Comparison of ENCODE assay signal across 1 cellular context in the genomic region with DNA sequence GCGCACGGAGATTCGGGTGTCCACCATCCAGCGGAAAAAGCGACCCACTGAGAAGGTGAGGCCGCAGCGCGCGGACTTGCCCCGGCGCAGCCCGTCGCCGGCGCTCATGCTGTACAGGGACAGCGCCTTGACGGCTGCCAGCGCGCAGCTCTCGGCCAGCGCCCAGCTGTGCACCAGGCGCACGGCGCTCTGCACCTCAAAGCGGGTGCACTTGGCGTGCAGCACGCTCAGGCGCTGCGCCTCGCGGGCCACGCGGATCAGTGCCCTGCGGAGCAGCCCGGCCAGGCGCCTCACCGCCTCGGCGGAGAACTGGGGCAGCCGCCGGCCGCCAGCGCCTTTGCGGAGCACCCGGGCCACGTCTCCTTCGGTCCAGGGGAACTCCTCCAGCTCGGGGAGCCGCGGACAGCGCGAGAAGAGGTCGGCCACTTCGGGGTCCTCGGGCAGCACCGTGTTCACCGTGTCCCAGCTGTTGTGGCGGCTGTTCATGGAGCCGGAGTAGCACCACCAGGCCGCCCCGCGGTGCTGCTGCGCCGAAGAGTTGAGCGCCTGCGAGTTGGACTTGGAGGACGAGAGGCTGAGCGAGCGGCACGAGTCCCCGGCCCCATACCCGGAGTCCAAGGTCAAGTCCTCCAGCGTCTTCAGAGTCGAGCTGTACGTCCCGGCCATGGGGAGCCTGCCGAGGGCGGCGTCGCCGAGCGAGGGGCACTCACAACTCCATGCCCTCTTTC.
TF ChIP-seq lines count a peak whose summit lies in the region.

No MANE protein-coding gene starts in this region.

TF ChIP-seq in HepG2, 621 proteins besides CTCF, POLR2A, EP300 and RAD21 (continued from another document and continues in another):
- TF ChIP-seq, protein P1, sequence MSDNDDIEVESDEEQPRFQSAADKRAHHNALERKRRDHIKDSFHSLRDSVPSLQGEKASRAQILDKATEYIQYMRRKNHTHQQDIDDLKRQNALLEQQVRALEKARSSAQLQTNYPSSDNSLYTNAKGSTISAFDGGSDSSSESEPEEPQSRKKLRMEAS (IDR thresholded peaks at IDR 0.05), result peak; percentile 76
- no peak; the same call in 1 of the 2 replicates for TF ChIP-seq ZNF451 (CRISPR knock-in tag; IDR thresholded peaks at IDR 0.05)
- TF ChIP-seq TCF7L2 (IDR thresholded peaks at IDR 0.05; ENCODE audit: low read depth, low read length), result no peak
- TF ChIP-seq HOXA5 (CRISPR knock-in tag; IDR thresholded peaks at IDR 0.05), result no peak
- TF ChIP-seq ZNF224 (CRISPR knock-in tag; IDR thresholded peaks at IDR 0.05), result no peak
- no peak for TF ChIP-seq AHR (CRISPR knock-in tag; IDR thresholded peaks at IDR 0.05)
- no peak for TF ChIP-seq HOXA9 (CRISPR knock-in tag; IDR thresholded peaks at IDR 0.05; ENCODE audit: borderline replicate concordance)
- TF ChIP-seq CBX1 (IDR thresholded peaks at IDR 0.05; ENCODE audit: low read depth), result no peak
- TF ChIP-seq ZNF251 (CRISPR knock-in tag; IDR thresholded peaks at IDR 0.05), result no peak
- TF ChIP-seq, protein P2, sequence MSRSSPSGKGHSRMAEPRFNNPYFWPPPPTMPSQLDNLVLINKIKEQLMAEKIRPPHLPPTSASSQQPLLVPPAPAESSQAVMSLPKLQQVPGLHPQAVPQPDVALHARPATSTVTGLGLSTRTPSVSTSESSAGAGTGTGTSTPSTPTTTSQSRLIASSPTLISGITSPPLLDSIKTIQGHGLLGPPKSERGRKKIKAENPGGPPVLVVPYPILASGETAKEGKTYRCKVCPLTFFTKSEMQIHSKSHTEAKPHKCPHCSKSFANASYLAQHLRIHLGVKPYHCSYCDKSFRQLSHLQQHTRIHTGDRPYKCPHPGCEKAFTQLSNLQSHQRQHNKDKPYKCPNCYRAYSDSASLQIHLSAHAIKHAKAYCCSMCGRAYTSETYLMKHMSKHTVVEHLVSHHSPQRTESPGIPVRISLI (CRISPR knock-in tag; IDR thresholded peaks at IDR 0.05; ENCODE audit: borderline replicate concordance), result peak; percentile 14; the same call in 1 of the 2 replicates
- TF ChIP-seq ZNF546 (CRISPR knock-in tag; conservative IDR thresholded peaks at IDR 0.05), result peak; percentile 48; the same call in 1 of the 2 replicates
- TF ChIP-seq NKX3-1 (CRISPR knock-in tag; IDR thresholded peaks at IDR 0.05), result no peak
- no peak; the same call in 1 of the 2 replicates for TF ChIP-seq ZNF772 (CRISPR knock-in tag; IDR thresholded peaks at IDR 0.05)
- TF ChIP-seq SMARCE1 (IDR thresholded peaks at IDR 0.05; ENCODE audit: borderline replicate concordance), result no peak
- TF ChIP-seq ZBTB20 (CRISPR knock-in tag; IDR thresholded peaks at IDR 0.05; ENCODE audit: borderline replicate concordance, low read depth), result no peak
- no peak for TF ChIP-seq ZFP41 (CRISPR knock-in tag; IDR thresholded peaks at IDR 0.05; ENCODE audit: borderline replicate concordance)
- no peak for TF ChIP-seq ZNF44 (CRISPR knock-in tag; IDR thresholded peaks at IDR 0.05)
- TF ChIP-seq MAF1 (CRISPR knock-in tag; IDR thresholded peaks at IDR 0.05; ENCODE audit: borderline replicate concordance), result no peak
- TF ChIP-seq ZNF577 (CRISPR knock-in tag; IDR thresholded peaks at IDR 0.05; ENCODE audit: borderline replicate concordance, low read depth), result no peak
- no peak for TF ChIP-seq YEATS2 (CRISPR knock-in tag; IDR thresholded peaks at IDR 0.05; ENCODE audit: borderline replicate concordance)
- TF ChIP-seq ZNF768 (CRISPR knock-in tag; IDR thresholded peaks at IDR 0.05), result peak; percentile 39; the same call in 1 of the 2 replicates
- no peak for TF ChIP-seq ZBTB42 (CRISPR knock-in tag; IDR thresholded peaks at IDR 0.05)
- TF ChIP-seq ZNF563 (CRISPR knock-in tag; IDR thresholded peaks at IDR 0.05), result peak; percentile 72; the same call in 1 of the 2 replicates
- no peak for TF ChIP-seq ZNF781 (CRISPR knock-in tag; IDR thresholded peaks at IDR 0.05; ENCODE audit: borderline replicate concordance, not compliant biosample characterization)
- TF ChIP-seq KLF15 (CRISPR knock-in tag; IDR thresholded peaks at IDR 0.05; ENCODE audit: borderline replicate concordance), result no peak
- TF ChIP-seq, protein P3, sequence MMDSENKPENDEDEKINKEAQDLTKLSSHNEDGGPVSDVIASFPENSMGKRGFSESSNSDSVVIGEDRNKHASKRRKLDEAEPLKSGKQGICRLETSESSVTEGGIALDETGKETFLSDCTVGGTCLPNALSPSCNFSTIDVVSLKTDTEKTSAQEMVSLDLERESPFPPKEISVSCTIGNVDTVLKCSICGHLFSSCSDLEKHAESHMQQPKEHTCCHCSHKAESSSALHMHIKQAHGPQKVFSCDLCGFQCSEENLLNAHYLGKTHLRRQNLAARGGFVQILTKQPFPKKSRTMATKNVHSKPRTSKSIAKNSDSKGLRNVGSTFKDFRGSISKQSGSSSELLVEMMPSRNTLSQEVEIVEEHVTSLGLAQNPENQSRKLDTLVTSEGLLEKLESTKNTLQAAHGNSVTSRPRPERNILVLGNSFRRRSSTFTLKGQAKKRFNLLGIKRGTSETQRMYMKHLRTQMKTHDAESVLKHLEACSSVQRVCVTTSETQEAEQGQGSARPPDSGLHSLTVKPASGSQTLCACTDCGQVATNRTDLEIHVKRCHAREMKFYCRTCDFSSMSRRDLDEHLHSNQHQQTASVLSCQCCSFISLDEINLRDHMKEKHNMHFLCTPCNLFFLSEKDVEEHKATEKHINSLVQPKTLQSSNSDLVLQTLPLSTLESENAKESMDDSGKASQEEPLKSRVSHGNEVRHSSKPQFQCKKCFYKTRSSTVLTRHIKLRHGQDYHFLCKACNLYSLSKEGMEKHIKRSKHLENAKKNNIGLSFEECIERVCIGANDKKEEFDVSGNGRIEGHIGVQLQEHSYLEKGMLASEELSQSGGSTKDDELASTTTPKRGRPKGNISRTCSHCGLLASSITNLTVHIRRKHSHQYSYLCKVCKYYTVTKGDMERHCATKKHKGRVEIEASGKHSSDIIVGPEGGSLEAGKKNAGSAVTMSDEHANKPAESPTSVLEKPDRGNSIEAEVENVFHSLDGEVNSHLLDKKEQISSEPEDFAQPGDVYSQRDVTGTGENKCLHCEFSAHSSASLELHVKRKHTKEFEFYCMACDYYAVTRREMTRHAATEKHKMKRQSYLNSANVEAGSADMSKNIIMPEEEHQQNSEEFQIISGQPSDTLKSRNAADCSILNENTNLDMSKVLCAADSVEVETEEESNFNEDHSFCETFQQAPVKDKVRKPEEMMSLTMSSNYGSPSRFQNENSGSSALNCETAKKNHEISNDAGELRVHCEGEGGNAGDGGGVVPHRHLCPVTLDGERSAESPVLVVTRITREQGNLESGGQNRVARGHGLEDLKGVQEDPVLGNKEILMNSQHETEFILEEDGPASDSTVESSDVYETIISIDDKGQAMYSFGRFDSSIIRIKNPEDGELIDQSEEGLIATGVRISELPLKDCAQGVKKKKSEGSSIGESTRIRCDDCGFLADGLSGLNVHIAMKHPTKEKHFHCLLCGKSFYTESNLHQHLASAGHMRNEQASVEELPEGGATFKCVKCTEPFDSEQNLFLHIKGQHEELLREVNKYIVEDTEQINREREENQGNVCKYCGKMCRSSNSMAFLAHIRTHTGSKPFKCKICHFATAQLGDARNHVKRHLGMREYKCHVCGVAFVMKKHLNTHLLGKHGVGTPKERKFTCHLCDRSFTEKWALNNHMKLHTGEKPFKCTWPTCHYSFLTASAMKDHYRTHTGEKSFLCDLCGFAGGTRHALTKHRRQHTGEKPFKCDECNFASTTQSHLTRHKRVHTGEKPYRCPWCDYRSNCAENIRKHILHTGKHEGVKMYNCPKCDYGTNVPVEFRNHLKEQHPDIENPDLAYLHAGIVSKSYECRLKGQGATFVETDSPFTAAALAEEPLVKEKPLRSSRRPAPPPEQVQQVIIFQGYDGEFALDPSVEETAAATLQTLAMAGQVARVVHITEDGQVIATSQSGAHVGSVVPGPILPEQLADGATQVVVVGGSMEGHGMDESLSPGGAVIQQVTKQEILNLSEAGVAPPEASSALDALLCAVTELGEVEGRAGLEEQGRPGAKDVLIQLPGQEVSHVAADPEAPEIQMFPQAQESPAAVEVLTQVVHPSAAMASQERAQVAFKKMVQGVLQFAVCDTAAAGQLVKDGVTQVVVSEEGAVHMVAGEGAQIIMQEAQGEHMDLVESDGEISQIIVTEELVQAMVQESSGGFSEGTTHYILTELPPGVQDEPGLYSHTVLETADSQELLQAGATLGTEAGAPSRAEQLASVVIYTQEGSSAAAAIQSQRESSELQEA (CRISPR knock-in tag; IDR thresholded peaks at IDR 0.05; ENCODE audit: not compliant biosample characterization), result peak; percentile 61
- TF ChIP-seq, protein P4, sequence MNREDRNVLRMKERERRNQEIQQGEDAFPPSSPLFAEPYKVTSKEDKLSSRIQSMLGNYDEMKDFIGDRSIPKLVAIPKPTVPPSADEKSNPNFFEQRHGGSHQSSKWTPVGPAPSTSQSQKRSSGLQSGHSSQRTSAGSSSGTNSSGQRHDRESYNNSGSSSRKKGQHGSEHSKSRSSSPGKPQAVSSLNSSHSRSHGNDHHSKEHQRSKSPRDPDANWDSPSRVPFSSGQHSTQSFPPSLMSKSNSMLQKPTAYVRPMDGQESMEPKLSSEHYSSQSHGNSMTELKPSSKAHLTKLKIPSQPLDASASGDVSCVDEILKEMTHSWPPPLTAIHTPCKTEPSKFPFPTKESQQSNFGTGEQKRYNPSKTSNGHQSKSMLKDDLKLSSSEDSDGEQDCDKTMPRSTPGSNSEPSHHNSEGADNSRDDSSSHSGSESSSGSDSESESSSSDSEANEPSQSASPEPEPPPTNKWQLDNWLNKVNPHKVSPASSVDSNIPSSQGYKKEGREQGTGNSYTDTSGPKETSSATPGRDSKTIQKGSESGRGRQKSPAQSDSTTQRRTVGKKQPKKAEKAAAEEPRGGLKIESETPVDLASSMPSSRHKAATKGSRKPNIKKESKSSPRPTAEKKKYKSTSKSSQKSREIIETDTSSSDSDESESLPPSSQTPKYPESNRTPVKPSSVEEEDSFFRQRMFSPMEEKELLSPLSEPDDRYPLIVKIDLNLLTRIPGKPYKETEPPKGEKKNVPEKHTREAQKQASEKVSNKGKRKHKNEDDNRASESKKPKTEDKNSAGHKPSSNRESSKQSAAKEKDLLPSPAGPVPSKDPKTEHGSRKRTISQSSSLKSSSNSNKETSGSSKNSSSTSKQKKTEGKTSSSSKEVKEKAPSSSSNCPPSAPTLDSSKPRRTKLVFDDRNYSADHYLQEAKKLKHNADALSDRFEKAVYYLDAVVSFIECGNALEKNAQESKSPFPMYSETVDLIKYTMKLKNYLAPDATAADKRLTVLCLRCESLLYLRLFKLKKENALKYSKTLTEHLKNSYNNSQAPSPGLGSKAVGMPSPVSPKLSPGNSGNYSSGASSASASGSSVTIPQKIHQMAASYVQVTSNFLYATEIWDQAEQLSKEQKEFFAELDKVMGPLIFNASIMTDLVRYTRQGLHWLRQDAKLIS (CRISPR knock-in tag; IDR thresholded peaks at IDR 0.05), result no peak
- TF ChIP-seq, protein P5, sequence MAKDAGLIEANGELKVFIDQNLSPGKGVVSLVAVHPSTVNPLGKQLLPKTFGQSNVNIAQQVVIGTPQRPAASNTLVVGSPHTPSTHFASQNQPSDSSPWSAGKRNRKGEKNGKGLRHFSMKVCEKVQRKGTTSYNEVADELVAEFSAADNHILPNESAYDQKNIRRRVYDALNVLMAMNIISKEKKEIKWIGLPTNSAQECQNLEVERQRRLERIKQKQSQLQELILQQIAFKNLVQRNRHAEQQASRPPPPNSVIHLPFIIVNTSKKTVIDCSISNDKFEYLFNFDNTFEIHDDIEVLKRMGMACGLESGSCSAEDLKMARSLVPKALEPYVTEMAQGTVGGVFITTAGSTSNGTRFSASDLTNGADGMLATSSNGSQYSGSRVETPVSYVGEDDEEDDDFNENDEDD (CRISPR knock-in tag; IDR thresholded peaks at IDR 0.05; ENCODE audit: borderline replicate concordance), result peak; percentile 21; the same call in 1 of the 2 replicates
- no peak for TF ChIP-seq PAX8 (CRISPR knock-in tag; IDR thresholded peaks at IDR 0.05; ENCODE audit: borderline replicate concordance)
- TF ChIP-seq ZNF773 (CRISPR knock-in tag; IDR thresholded peaks at IDR 0.05; ENCODE audit: borderline replicate concordance), result no peak; the same call in 1 of the 2 replicates
- TF ChIP-seq ZNF792 (CRISPR knock-in tag; IDR thresholded peaks at IDR 0.05), result 0 out of 2 replicates have a peak, but pooled peaks have one; percentile 23
- TF ChIP-seq ZNF670 (CRISPR knock-in tag; IDR thresholded peaks at IDR 0.05; ENCODE audit: borderline replicate concordance), result peak; percentile 1; the same call in 1 of the 2 replicates
- TF ChIP-seq, protein P6, sequence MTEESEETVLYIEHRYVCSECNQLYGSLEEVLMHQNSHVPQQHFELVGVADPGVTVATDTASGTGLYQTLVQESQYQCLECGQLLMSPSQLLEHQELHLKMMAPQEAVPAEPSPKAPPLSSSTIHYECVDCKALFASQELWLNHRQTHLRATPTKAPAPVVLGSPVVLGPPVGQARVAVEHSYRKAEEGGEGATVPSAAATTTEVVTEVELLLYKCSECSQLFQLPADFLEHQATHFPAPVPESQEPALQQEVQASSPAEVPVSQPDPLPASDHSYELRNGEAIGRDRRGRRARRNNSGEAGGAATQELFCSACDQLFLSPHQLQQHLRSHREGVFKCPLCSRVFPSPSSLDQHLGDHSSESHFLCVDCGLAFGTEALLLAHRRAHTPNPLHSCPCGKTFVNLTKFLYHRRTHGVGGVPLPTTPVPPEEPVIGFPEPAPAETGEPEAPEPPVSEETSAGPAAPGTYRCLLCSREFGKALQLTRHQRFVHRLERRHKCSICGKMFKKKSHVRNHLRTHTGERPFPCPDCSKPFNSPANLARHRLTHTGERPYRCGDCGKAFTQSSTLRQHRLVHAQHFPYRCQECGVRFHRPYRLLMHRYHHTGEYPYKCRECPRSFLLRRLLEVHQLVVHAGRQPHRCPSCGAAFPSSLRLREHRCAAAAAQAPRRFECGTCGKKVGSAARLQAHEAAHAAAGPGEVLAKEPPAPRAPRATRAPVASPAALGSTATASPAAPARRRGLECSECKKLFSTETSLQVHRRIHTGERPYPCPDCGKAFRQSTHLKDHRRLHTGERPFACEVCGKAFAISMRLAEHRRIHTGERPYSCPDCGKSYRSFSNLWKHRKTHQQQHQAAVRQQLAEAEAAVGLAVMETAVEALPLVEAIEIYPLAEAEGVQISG (CRISPR knock-in tag; IDR thresholded peaks at IDR 0.05), result peak; percentile 57
- 0 out of 2 replicates have a peak, but pooled peaks have one; percentile 44 for TF ChIP-seq ZNF839 (CRISPR knock-in tag; IDR thresholded peaks at IDR 0.05; ENCODE audit: borderline replicate concordance)
- no peak; the same call in 1 of the 2 replicates for TF ChIP-seq CBFB (CRISPR knock-in tag; IDR thresholded peaks at IDR 0.05)
- TF ChIP-seq ZNF207 (IDR thresholded peaks at IDR 0.05; ENCODE audit: borderline replicate concordance), result no peak
- TF ChIP-seq, protein P7, sequence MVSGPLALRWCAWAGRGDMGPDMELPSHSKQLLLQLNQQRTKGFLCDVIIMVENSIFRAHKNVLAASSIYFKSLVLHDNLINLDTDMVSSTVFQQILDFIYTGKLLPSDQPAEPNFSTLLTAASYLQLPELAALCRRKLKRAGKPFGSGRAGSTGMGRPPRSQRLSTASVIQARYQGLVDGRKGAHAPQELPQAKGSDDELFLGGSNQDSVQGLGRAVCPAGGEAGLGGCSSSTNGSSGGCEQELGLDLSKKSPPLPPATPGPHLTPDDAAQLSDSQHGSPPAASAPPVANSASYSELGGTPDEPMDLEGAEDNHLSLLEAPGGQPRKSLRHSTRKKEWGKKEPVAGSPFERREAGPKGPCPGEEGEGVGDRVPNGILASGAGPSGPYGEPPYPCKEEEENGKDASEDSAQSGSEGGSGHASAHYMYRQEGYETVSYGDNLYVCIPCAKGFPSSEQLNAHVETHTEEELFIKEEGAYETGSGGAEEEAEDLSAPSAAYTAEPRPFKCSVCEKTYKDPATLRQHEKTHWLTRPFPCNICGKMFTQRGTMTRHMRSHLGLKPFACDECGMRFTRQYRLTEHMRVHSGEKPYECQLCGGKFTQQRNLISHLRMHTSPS (CRISPR knock-in tag; IDR thresholded peaks at IDR 0.05; ENCODE audit: low read depth), result no peak
